In genomic region chr17:80978499-80979497, GRCh38 we compare ENCODE assay signal across 3 cellular contexts.
TF ChIP-seq lines count a peak whose summit lies in the region.

No MANE protein-coding gene starts in this region.

TF ChIP-seq in A549, 52 proteins besides CTCF, POLR2A, EP300 and RAD21:
- TF ChIP-seq BCL3 (IDR thresholded peaks at IDR 0.05) (no peak), HEYL (CRISPR knock-in tag; IDR thresholded peaks at IDR 0.05) (no peak), CBX2 (IDR thresholded peaks at IDR 0.05; ENCODE audit: borderline replicate concordance, low read depth) (no peak), HMGXB4 (CRISPR knock-in tag; IDR thresholded peaks at IDR 0.05; ENCODE audit: borderline replicate concordance) (no peak), SMC3 (IDR thresholded peaks at IDR 0.05) (no peak), CHD4 (IDR thresholded peaks at IDR 0.05; ENCODE audit: borderline replicate concordance) (no peak), MAFK (IDR thresholded peaks at IDR 0.05; ENCODE audit: partially characterized antibody) (no peak), ATOH8 (CRISPR knock-in tag; IDR thresholded peaks at IDR 0.05; ENCODE audit: low read depth) (no peak), CEBPB (IDR thresholded peaks at IDR 0.05) (no peak), EHF (CRISPR knock-in tag; IDR thresholded peaks at IDR 0.05) (no peak), EHMT2 (IDR thresholded peaks at IDR 0.05; ENCODE audit: low read depth) (no peak)
TF ChIP-seq in A549: peak in this region for 0.

TF ChIP-seq in HEK293, 187 proteins besides CTCF, POLR2A, EP300 and RAD21:
- TF ChIP-seq AEBP2 (tag by site-specific recombination; IDR thresholded peaks at IDR 0.05; ENCODE audit: borderline replicate concordance) (no peak), GLIS2 (tag by site-specific recombination; IDR thresholded peaks at IDR 0.05) (no peak), ZNF777 (tag by site-specific recombination; IDR thresholded peaks at IDR 0.05; ENCODE audit: borderline replicate concordance) (no peak), GLIS1 (tag by site-specific recombination; IDR thresholded peaks at IDR 0.05) (peak; percentile 8; the same call in 1 of the 2 replicates)

TF ChIP-seq in H1, 55 proteins besides CTCF, POLR2A, EP300 and RAD21:
- TF ChIP-seq E2F6 (IDR thresholded peaks at IDR 0.05), result peak; percentile 41; the same call in 1 of the 2 replicates
- TF ChIP-seq MAFK (IDR thresholded peaks at IDR 0.05; ENCODE audit: low read depth, low read length), result no peak
